Comparison of ENCODE assay signal across 1 cellular context in the genomic region with DNA sequence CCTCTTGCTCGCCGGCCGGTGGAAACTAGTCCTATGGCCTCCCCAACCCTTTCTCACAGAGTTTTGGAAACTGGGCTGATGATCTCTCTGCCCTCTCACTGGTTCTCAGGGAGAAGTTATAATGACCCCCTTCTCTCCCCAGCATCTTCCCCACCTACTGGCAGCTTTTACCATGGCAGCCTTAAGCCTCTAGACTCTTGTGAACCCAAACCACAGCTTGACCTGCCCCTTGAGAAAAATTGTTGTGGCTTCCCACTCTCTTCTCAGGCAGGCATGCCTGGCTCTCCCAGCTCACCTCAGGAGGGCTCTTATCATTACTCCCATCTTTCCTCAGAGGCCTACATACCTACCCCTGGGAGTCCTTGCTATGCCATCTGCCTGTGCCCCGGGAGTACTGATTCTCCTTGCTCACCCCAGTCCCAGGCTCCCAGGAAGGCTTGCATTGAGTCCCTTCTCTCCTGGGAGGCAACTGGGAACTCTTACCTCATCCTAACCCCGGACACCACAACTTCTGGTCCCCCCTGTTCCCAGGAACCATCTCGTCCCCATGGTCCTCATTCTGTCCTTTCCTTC.
TF ChIP-seq lines count a peak whose summit lies in the region.

No MANE protein-coding gene starts in this region.

TF ChIP-seq in WTC11, 78 proteins besides CTCF, POLR2A, EP300 and RAD21 (continued from another document):
- TF ChIP-seq, protein P1, sequence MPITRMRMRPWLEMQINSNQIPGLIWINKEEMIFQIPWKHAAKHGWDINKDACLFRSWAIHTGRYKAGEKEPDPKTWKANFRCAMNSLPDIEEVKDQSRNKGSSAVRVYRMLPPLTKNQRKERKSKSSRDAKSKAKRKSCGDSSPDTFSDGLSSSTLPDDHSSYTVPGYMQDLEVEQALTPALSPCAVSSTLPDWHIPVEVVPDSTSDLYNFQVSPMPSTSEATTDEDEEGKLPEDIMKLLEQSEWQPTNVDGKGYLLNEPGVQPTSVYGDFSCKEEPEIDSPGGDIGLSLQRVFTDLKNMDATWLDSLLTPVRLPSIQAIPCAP (CRISPR knock-in tag; IDR thresholded peaks at IDR 0.05) = no peak
- TF ChIP-seq PRRX2 (CRISPR knock-in tag; IDR thresholded peaks at IDR 0.05) (no peak), NFATC4 (CRISPR knock-in tag; IDR thresholded peaks at IDR 0.05) (no peak)
- TF ChIP-seq, protein P2, sequence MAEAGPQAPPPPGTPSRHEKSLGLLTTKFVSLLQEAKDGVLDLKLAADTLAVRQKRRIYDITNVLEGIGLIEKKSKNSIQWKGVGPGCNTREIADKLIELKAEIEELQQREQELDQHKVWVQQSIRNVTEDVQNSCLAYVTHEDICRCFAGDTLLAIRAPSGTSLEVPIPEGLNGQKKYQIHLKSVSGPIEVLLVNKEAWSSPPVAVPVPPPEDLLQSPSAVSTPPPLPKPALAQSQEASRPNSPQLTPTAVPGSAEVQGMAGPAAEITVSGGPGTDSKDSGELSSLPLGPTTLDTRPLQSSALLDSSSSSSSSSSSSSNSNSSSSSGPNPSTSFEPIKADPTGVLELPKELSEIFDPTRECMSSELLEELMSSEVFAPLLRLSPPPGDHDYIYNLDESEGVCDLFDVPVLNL (CRISPR knock-in tag; IDR thresholded peaks at IDR 0.05; ENCODE audit: borderline replicate concordance, low read depth) = no peak
- TF ChIP-seq, protein P3, sequence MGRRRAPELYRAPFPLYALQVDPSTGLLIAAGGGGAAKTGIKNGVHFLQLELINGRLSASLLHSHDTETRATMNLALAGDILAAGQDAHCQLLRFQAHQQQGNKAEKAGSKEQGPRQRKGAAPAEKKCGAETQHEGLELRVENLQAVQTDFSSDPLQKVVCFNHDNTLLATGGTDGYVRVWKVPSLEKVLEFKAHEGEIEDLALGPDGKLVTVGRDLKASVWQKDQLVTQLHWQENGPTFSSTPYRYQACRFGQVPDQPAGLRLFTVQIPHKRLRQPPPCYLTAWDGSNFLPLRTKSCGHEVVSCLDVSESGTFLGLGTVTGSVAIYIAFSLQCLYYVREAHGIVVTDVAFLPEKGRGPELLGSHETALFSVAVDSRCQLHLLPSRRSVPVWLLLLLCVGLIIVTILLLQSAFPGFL (CRISPR knock-in tag; IDR thresholded peaks at IDR 0.05; ENCODE audit: borderline replicate concordance) = no peak
- TF ChIP-seq, protein P4, sequence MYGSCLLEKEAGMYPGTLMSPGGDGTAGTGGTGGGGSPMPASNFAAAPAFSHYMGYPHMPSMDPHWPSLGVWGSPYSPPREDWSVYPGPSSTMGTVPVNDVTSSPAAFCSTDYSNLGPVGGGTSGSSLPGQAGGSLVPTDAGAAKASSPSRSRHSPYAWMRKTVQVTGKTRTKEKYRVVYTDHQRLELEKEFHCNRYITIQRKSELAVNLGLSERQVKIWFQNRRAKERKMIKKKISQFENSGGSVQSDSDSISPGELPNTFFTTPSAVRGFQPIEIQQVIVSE (CRISPR knock-in tag; IDR thresholded peaks at IDR 0.05; ENCODE audit: borderline replicate concordance) = no peak
